1 cellular context compared by ENCODE assay signal in genomic region chr16:65318590-65319267, GRCh38.
TF ChIP-seq lines count a peak whose summit lies in the region.

No MANE protein-coding gene starts in this region.

TF ChIP-seq in WTC11, 78 proteins besides CTCF, POLR2A, EP300 and RAD21 (continued from another document):
- TF ChIP-seq E2F4 (CRISPR knock-in tag; IDR thresholded peaks at IDR 0.05; ENCODE audit: borderline replicate concordance, low read depth) (no peak), FOXK1 (CRISPR knock-in tag; IDR thresholded peaks at IDR 0.05) (no peak)
